ENCODE assay signal across 13 cellular contexts in the genomic region with DNA sequence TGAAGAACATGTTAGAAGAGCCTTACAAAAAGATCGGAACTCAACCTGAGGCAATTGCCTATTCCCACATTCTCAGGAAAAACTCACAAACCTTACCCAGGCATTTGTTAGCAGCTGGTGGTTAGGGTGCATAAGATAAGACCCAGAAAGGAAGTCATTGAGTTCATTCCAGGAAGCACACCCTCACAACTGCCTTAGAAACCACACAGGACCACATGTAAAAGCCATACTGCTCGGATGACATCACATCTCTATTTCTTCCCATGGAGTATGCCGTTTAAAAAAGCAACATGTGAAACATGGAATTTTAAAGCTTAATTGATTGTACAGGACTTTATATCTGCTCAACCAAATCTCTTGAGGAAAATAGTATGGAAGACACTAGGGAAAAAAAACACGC.
DNase-seq lines count a peak whose midpoint lies in the region; ATAC-seq lines count a peak whose summit lies in the region.
"Had no signal": no experiment of that assay in that cellular context is flagged by ENCODE, and none has a peak within 500 bp of the region (broad histone marks: within the 10 kb centered on the region; RNA-seq: fewer than 3 reads in every experiment).

No MANE protein-coding gene starts in this region.

- no peaks in the 10 kb centered on the region for H3K9me3 ChIP-seq in T-helper 17 cell (ENCODE audit: control insufficient read depth, low read length, poor library complexity, severe bottlenecking)

- H3K4me3 Mint-ChIP-seq in activated CD4-positive, alpha-beta T cell treated with anti-CD3 and anti-CD28 coated beads for 36 hours: no peak overlapping the region
- H3K4me3 Mint-ChIP-seq in T-helper 17 cell (peak overlapping the region; percentile 3), immature natural killer cell (peak overlapping the region; percentile 67 to 74 (median 70))
- H3K4me3 Mint-ChIP-seq: IgD-negative memory B cell had no signal

- peaks cover 17% of the 10 kb centered on the region for H3K4me1 Mint-ChIP-seq in activated CD4-positive, alpha-beta T cell treated with anti-CD3 and anti-CD28 coated beads for 36 hours
- H3K4me1 Mint-ChIP-seq in T-helper 17 cell: peaks cover 4% of the 10 kb centered on the region
- H3K4me1 Mint-ChIP-seq in immature natural killer cell: peaks cover 23 to 33% of the 10 kb centered on the region in 2 donors

- H3K36me3 Mint-ChIP-seq in activated CD4-positive, alpha-beta T cell treated with anti-CD3 and anti-CD28 coated beads for 36 hours (ENCODE audit: low read depth): no peaks in the 10 kb centered on the region
- H3K36me3 Mint-ChIP-seq in T-helper 17 cell (ENCODE audit: low read depth): no peaks in the 10 kb centered on the region
- no peaks in the 10 kb centered on the region for H3K36me3 Mint-ChIP-seq in immature natural killer cell
- H3K36me3 Mint-ChIP-seq: IgD-negative memory B cell had no signal

- no peak for DNase-seq in activated CD4-positive, alpha-beta T cell treated with anti-CD3 and anti-CD28 coated beads for 36 hours
- DNase-seq in activated CD4-positive, alpha-beta T cell treated with anti-CD3 and anti-CD28 coated beads, Interleukin-2, amount 50 U/mL, for 1 hour: no peak
- DNase-seq in T-helper 17 cell (no peak), immature natural killer cell (peak; percentile 29 to 38 (median 34)), NCI-H128 (lab: John Stamatoyannopoulos, UW; ENCODE audit: unreplicated experiment) (no peak)
- DNase-seq in stimulated activated CD8-positive, alpha-beta memory T cell treated with anti-CD3 and anti-CD28 coated beads, Interleukin-4, amount 100 ng/mL, for 48 hours: no peak
- DNase-seq: amniotic stem cell, hypothalamus, NCI-H2171 treated with DMSO at 0.1 percent for 48 hours, posterior cingulate gyrus had no signal

- H3K27ac Mint-ChIP-seq in activated CD4-positive, alpha-beta T cell treated with anti-CD3 and anti-CD28 coated beads for 36 hours: peak overlapping the region; percentile 51
- H3K27ac Mint-ChIP-seq in T-helper 17 cell (no peak overlapping the region), immature natural killer cell (peak overlapping the region in 2 of 6 donors; percentile 4 to 48)
- H3K27ac Mint-ChIP-seq: IgD-negative memory B cell had no signal

- CTCF ChIA-PET in activated CD4-positive, alpha-beta T cell treated with anti-CD3 and anti-CD28 coated beads for 36 hours (lab: Charles Lee): interaction anchor here (0.7 to 1.8 kb wide), 4 partner anchors 15 to 392 kb away, joined by 3 to 8 read pairs (median 4); no protein-coding TSS in a partner anchor

- H3K27me3 Mint-ChIP-seq in activated CD4-positive, alpha-beta T cell treated with anti-CD3 and anti-CD28 coated beads for 36 hours: no peaks in the 10 kb centered on the region
- no peaks in the 10 kb centered on the region for H3K27me3 Mint-ChIP-seq in T-helper 17 cell
- peaks cover 8 to 9% (median 8%) of the 10 kb centered on the region in 3 donors for H3K27me3 Mint-ChIP-seq in immature natural killer cell (ENCODE audit: low read depth in 3 of 3)

- ATAC-seq in activated CD4-positive, alpha-beta T cell treated with anti-CD3 and anti-CD28 coated beads for 36 hours: peak; percentile 30
- ATAC-seq in GM21717 (IDR thresholded peaks at IDR 0.05; ENCODE audit: unreplicated experiment) (peak; percentile 62), T-helper 17 cell (peak; percentile 74), HG03439 (IDR thresholded peaks at IDR 0.05; ENCODE audit: unreplicated experiment) (no peak)

- H3K9me3 Mint-ChIP-seq in activated CD4-positive, alpha-beta T cell treated with anti-CD3 and anti-CD28 coated beads for 36 hours (ENCODE audit: low read depth): no peaks in the 10 kb centered on the region
- no peaks in the 10 kb centered on the region for H3K9me3 Mint-ChIP-seq in immature natural killer cell
- H3K9me3 Mint-ChIP-seq: IgD-negative memory B cell had no signal

- intact Hi-C loops in activated CD4-positive, alpha-beta T cell treated with anti-CD3 and anti-CD28 coated beads for 36 hours (cut with DNase I, micrococcal nuclease): no loop called here

- POLR2A ChIA-PET in activated CD4-positive, alpha-beta T cell treated with anti-CD3 and anti-CD28 coated beads for 36 hours (lab: Charles Lee): no interaction called here

Comparison
In these comparisons a context has a peak if more than half of its experiments do, and no peak if none do; other contexts are left out.
1. DNase-seq: peak in immature natural killer cell (3 of 3); none in activated CD4-positive, alpha-beta T cell treated with anti-CD3 and anti-CD28 coated beads for 36 hours (single experiment), activated CD4-positive, alpha-beta T cell treated with anti-CD3 and anti-CD28 coated beads, Interleukin-2, amount 50 U/mL, for 1 hour (single experiment), T-helper 17 cell (0 of 3), NCI-H128 (single experiment) and stimulated activated CD8-positive, alpha-beta memory T cell treated with anti-CD3 and anti-CD28 coated beads, Interleukin-4, amount 100 ng/mL, for 48 hours (single experiment).